In the genomic region with DNA sequence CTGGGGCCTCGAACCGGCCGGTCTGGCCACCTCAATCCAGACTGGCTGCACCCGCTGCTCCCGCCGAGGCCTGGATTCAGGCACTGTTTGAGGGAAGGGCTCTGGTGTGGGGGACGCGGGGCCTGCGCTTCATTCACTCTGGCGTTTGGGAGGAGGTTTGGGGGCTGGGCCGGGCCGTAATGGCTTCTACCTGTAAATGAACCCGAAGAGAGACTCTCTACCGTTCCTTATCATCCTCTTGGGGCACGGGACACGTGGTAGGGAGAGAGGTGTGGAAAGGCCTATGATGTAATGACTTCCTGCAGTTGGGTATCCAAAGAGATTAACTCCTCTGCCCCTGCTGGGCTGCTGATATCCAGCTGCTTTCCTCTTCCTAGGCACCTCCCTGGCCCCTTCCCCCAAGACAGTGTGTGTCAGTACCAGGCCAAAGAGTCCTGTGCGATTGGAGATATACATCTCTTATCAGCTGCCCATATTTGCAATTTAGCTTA, we compare ENCODE assay signal across 8 cellular contexts. TPM values are rescaled to one million over a fixed set of nuclear protein-coding genes. Genes with fewer than 3 reads are reported as not detected.
DNase-seq lines count a peak whose midpoint lies in the region; ATAC-seq and TF ChIP-seq lines count a peak whose summit lies in the region.

No MANE protein-coding gene starts in this region.

- H3K4me1 Mint-ChIP-seq in activated CD8-positive, alpha-beta T cell treated with anti-CD3 and anti-CD28 coated beads, Interleukin-2, amount 10 ng/mL, durations not matched to agents 7 days and 5 days (ENCODE audit: low read depth): peaks cover 53% of the 10 kb centered on the region
- H3K4me1 Mint-ChIP-seq in glutamatergic neuron (ENCODE audit: low read depth, unreplicated experiment) (peaks cover 16% of the 10 kb centered on the region), nephron progenitor cell (peaks cover 43% of the 10 kb centered on the region)

- H3K9me3 Mint-ChIP-seq in activated CD8-positive, alpha-beta T cell treated with anti-CD3 and anti-CD28 coated beads, Interleukin-2, amount 10 ng/mL, durations not matched to agents 7 days and 5 days (ENCODE audit: insufficient read depth): no peaks in the 10 kb centered on the region
- H3K9me3 Mint-ChIP-seq in glutamatergic neuron (ENCODE audit: unreplicated experiment) (peaks cover 18% of the 10 kb centered on the region), nephron progenitor cell (no peaks in the 10 kb centered on the region)

- peaks cover 5% of the 10 kb centered on the region for H3K27me3 Mint-ChIP-seq in activated CD8-positive, alpha-beta T cell treated with anti-CD3 and anti-CD28 coated beads, Interleukin-2, amount 10 ng/mL, durations not matched to agents 7 days and 5 days (ENCODE audit: low read depth)
- H3K27me3 Mint-ChIP-seq in glutamatergic neuron (ENCODE audit: unreplicated experiment) (peaks cover 17% of the 10 kb centered on the region), nephron progenitor cell (ENCODE audit: low read depth, poor library complexity) (peaks cover 3% of the 10 kb centered on the region)

- POLR2A ChIA-PET in activated CD8-positive, alpha-beta T cell treated with anti-CD3 and anti-CD28 coated beads, Interleukin-2, amount 10 ng/mL, durations not matched to agents 7 days and 5 days (lab: Charles Lee): no interaction called here

- CTCF ChIA-PET in activated CD8-positive, alpha-beta T cell treated with anti-CD3 and anti-CD28 coated beads, Interleukin-2, amount 10 ng/mL, durations not matched to agents 7 days and 5 days (lab: Charles Lee): interaction anchor here (0.5 kb wide), 1 partner anchor 364 kb away, joined by 4 read pairs; no protein-coding TSS in a partner anchor

- H3K27ac Mint-ChIP-seq in activated CD8-positive, alpha-beta T cell treated with anti-CD3 and anti-CD28 coated beads, Interleukin-2, amount 10 ng/mL, durations not matched to agents 7 days and 5 days: peak overlapping the region; percentile 4
- H3K27ac Mint-ChIP-seq in glutamatergic neuron (ENCODE audit: unreplicated experiment): peak overlapping the region; percentile 73
- H3K27ac Mint-ChIP-seq in nephron progenitor cell: peak overlapping the region; percentile 36

- DNase-seq in NCI-H345 (lab: John Stamatoyannopoulos, UW) (peak; percentile 13), NCI-H345 treated with DMSO at 0.1 percent for 48 hours (lab: John Stamatoyannopoulos, UW; ENCODE audit: unreplicated experiment) (no peak), NCI-H146 (lab: John Stamatoyannopoulos, UW) (peak; percentile 54), glutamatergic neuron (peak; percentile 49), nephron progenitor cell (peak; percentile 45)
- DNase-seq in activated CD8-positive, alpha-beta T cell treated with anti-CD3 and anti-CD28 coated beads, Interleukin-2, amount 10 ng/mL, durations not matched to agents 7 days and 5 days: no peak

- no peak for ATAC-seq in activated CD8-positive, alpha-beta T cell treated with anti-CD3 and anti-CD28 coated beads, Interleukin-2, amount 10 ng/mL, durations not matched to agents 7 days and 5 days
- ATAC-seq in GM19467 (IDR thresholded peaks at IDR 0.05; ENCODE audit: unreplicated experiment) (no peak), HG03439 (IDR thresholded peaks at IDR 0.05; ENCODE audit: unreplicated experiment) (no peak)

- TF ChIP-seq CTCF in glutamatergic neuron (IDR thresholded peaks at IDR 0.05; ENCODE audit: partially characterized antibody, unreplicated experiment): no peak
- TF ChIP-seq CTCF in nephron progenitor cell (IDR thresholded peaks at IDR 0.05): no peak

- peak overlapping the region; percentile 55 for H3K4me3 Mint-ChIP-seq in activated CD8-positive, alpha-beta T cell treated with anti-CD3 and anti-CD28 coated beads, Interleukin-2, amount 10 ng/mL, durations not matched to agents 7 days and 5 days
- H3K4me3 Mint-ChIP-seq in glutamatergic neuron (ENCODE audit: unreplicated experiment) (peak overlapping the region; percentile 93), nephron progenitor cell (peak overlapping the region; percentile 95)

- H3K36me3 Mint-ChIP-seq in activated CD8-positive, alpha-beta T cell treated with anti-CD3 and anti-CD28 coated beads, Interleukin-2, amount 10 ng/mL, durations not matched to agents 7 days and 5 days (ENCODE audit: low read depth): peaks cover 29% of the 10 kb centered on the region
- peaks cover 7% of the 10 kb centered on the region for H3K36me3 Mint-ChIP-seq in glutamatergic neuron (ENCODE audit: unreplicated experiment)
- H3K36me3 Mint-ChIP-seq in nephron progenitor cell (ENCODE audit: low read depth): peaks cover 15% of the 10 kb centered on the region

RNA-seq across cellular contexts. Expression of gene FOXO3, which starts 1.8 kb away (rescaled TPM):
- total RNA-seq in activated CD8-positive, alpha-beta T cell treated with anti-CD3 and anti-CD28 coated beads, Interleukin-2, amount 10 ng/mL, durations not matched to agents 7 days and 5 days: 10 to 100 TPM; 12.2 to 12.3 TPM
- 30.3 TPM for total RNA-seq in glutamatergic neuron (ENCODE audit: unreplicated experiment)

Comparison
In these comparisons a context has a peak if more than half of its experiments do, and no peak if none do; other contexts are left out.
1. DNase-seq: peak in NCI-H345 (single experiment), NCI-H146 (single experiment), glutamatergic neuron (single experiment) and nephron progenitor cell (single experiment); none in NCI-H345 treated with DMSO at 0.1 percent for 48 hours (single experiment) and activated CD8-positive, alpha-beta T cell treated with anti-CD3 and anti-CD28 coated beads, Interleukin-2, amount 10 ng/mL, durations not matched to agents 7 days and 5 days (single experiment).
2. H3K27ac Mint-ChIP-seq: peak in every context shown above with its lines; median percentile 73 in glutamatergic neuron; 36 in nephron progenitor cell; 4 in activated CD8-positive, alpha-beta T cell treated with anti-CD3 and anti-CD28 coated beads, Interleukin-2, amount 10 ng/mL, durations not matched to agents 7 days and 5 days.
3. Peak in every context shown above with its lines, with median percentiles within 50 percentile points of each other: H3K4me3 Mint-ChIP-seq.